8 cellular contexts compared by ENCODE assay signal in genomic region chr21:33478858-33479678, GRCh38. TPM values are rescaled to one million over a fixed set of nuclear protein-coding genes. Genes with fewer than 3 reads are reported as not detected.
DNase-seq lines count a peak whose midpoint lies in the region; ATAC-seq and TF ChIP-seq lines count a peak whose summit lies in the region.

No MANE protein-coding gene starts in this region.

- H3K4me3 ChIP-seq in SU-DHL-6 (ENCODE audit: insufficient read depth, low read length, poor library complexity, severe bottlenecking), result peak overlapping the region; percentile 73
- peak overlapping the region; percentile 91 for H3K4me3 ChIP-seq in right cardiac atrium (ENCODE audit: low read length)

- H3F3A ChIP-seq in SU-DHL-6 (ENCODE audit: insufficient read depth), result 0 out of 2 replicates have a peak, but pooled peaks cover 5% of the 10 kb centered on the region

- no peaks in the 10 kb centered on the region for H3K9me3 ChIP-seq in SU-DHL-6 (ENCODE audit: insufficient read depth, low read length)
- H3K9me3 ChIP-seq in right cardiac atrium (ENCODE audit: control insufficient read depth, low read length), result no peaks in the 10 kb centered on the region

- DNase-seq in CD1c-positive myeloid dendritic cell (ENCODE audit: extremely low spot score) (peak; percentile 59), amniotic epithelial cell (ENCODE audit: low read depth) (peak; percentile 9), right cardiac atrium (peak; percentile 25 to 76 (median 74)), renal cortical epithelial cell (ENCODE audit: low read depth) (peak; percentile 30), NCI-H128 (lab: John Stamatoyannopoulos, UW; ENCODE audit: unreplicated experiment) (no peak)

- H3K79me2 ChIP-seq in SU-DHL-6 (ENCODE audit: insufficient read depth, low read length), result peaks cover 35% of the 10 kb centered on the region

- intact Hi-C loops in right cardiac atrium (cut with DNase I), result no loop called here

- under 1% methylated on average over 69 of the region's 69 CpGs for WGBS in right cardiac atrium

- peak overlapping the region; percentile 81 for H3K9ac ChIP-seq in SU-DHL-6 (ENCODE audit: low read length)

- peak overlapping the region; percentile 95 for H3K4me2 ChIP-seq in SU-DHL-6 (ENCODE audit: low read depth, low read length, poor library complexity, severe bottlenecking)

- ATAC-seq in GM19395 (IDR thresholded peaks at IDR 0.05; ENCODE audit: unreplicated experiment) (peak; percentile 34), HG03558 (IDR thresholded peaks at IDR 0.05; ENCODE audit: extremely low read depth, unreplicated experiment) (peak; percentile 12), right cardiac atrium (peak in 1 of 2 donors; percentile 20)

- peak overlapping the region; percentile 69 for H2AFZ ChIP-seq in SU-DHL-6 (ENCODE audit: low read depth, low read length, severe bottlenecking)

- no peak for TF ChIP-seq CTCF in SU-DHL-6 (IDR thresholded peaks at IDR 0.05; ENCODE audit: insufficient read depth, low read length, poor library complexity, severe bottlenecking)

- no peaks in the 10 kb centered on the region for H3K36me3 ChIP-seq in SU-DHL-6 (ENCODE audit: low read length)

- no peaks in the 10 kb centered on the region for H4K20me1 ChIP-seq in SU-DHL-6 (ENCODE audit: low read depth, low read length)

- no peaks in the 10 kb centered on the region for H3K9me2 ChIP-seq in SU-DHL-6 (replicated peaks; ENCODE audit: insufficient read depth, low read length)

- H3K27me3 ChIP-seq in SU-DHL-6 (ENCODE audit: low read length), result no peaks in the 10 kb centered on the region
- H3K27me3 ChIP-seq in right cardiac atrium (ENCODE audit: control insufficient read depth, insufficient read depth), result no peaks in the 10 kb centered on the region

- H3K27ac ChIP-seq in SU-DHL-6 (ENCODE audit: low read depth, low read length) (peak overlapping the region; percentile 72), right cardiac atrium (ENCODE audit: low read length) (peak overlapping the region; percentile 90)

- H3K4me1 ChIP-seq in right cardiac atrium (ENCODE audit: control insufficient read depth, insufficient read depth, low read length), result peaks cover 5% of the 10 kb centered on the region

RNA-seq across cellular contexts. Expression of gene TMEM50B, which starts 0.7 kb away (rescaled TPM):
- 10 to 100 TPM; 38.8 to 49.3 (median 41.2) TPM for total RNA-seq in right cardiac atrium
- polyA plus RNA-seq in right cardiac atrium, result 37.0 TPM
- 44.1 and 50.8 TPM in 2 replicates for total RNA-seq in renal cortical epithelial cell

RNA-seq across cellular contexts. Expression of gene DNAJC28, which starts 12.4 kb away (rescaled TPM):
- 1 to 10 TPM; 3.8 to 6.0 (median 5.7) TPM for total RNA-seq in right cardiac atrium
- polyA plus RNA-seq in right cardiac atrium, result 6.2 TPM
- total RNA-seq in renal cortical epithelial cell, result 1.9 and 4.2 TPM in 2 replicates
